ENCODE assay signal across 21 cellular contexts in genomic region chr7:86975449-86975848, GRCh38.
"Had no signal": no experiment of that assay in that cellular context is flagged by ENCODE, and none has a peak within 500 bp of the region (broad histone marks: within the 10 kb centered on the region; RNA-seq: fewer than 3 reads in every experiment).

No MANE protein-coding gene starts in this region.

- H3K27ac Mint-ChIP-seq: activated CD4-positive, alpha-beta memory T cell treated with anti-CD3 and anti-CD28 coated beads, Interleukin-2, amount 10 ng/mL, durations not matched to agents 7 days and 5 days; activated CD4-positive, alpha-beta T cell treated with anti-CD3 and anti-CD28 coated beads, Interleukin-2, amount 10 ng/mL, durations not matched to agents 24 days and 14 days; activated naive CD4-positive, alpha-beta T cell treated with anti-CD3 and anti-CD28 coated beads, Interleukin-2, amount 10 ng/mL, durations not matched to agents 7 days and 5 days; activated T-cell treated with anti-CD3 and anti-CD28 coated beads, Interleukin-2, amount 50 U/mL, for 72 hours; immature natural killer cell; mesothelial cell of epicardium; natural killer cell; stimulated activated naive CD8-positive, alpha-beta T cell treated with anti-CD3 and anti-CD28 coated beads, Interleukin-15, Interleukin-2, amounts not matched to agents 100 ng/mL and 50 ng/mL, for 24 hours had no signal

- H3K4me1 ChIP-seq: prostate gland, tibial nerve had no signal

- H3K27me3 ChIP-seq: hepatocyte, ovary, tibial nerve had no signal

- H3K4me3 Mint-ChIP-seq: activated CD4-positive, alpha-beta memory T cell treated with anti-CD3 and anti-CD28 coated beads, Interleukin-2, amount 10 ng/mL, durations not matched to agents 7 days and 5 days; activated CD4-positive, alpha-beta T cell treated with anti-CD3 and anti-CD28 coated beads, Interleukin-2, amount 10 ng/mL, durations not matched to agents 24 days and 14 days; activated naive CD4-positive, alpha-beta T cell treated with anti-CD3 and anti-CD28 coated beads, Interleukin-2, amount 10 ng/mL, durations not matched to agents 7 days and 5 days; activated T-cell treated with anti-CD3 and anti-CD28 coated beads, Interleukin-2, amount 50 U/mL, for 72 hours; immature natural killer cell; mesothelial cell of epicardium; natural killer cell; stimulated activated naive CD8-positive, alpha-beta T cell treated with anti-CD3 and anti-CD28 coated beads, Interleukin-15, Interleukin-2, amounts not matched to agents 100 ng/mL and 50 ng/mL, for 24 hours had no signal

- H3K27me3 Mint-ChIP-seq: activated CD4-positive, alpha-beta memory T cell treated with anti-CD3 and anti-CD28 coated beads, Interleukin-2, amount 10 ng/mL, durations not matched to agents 7 days and 5 days; stimulated activated naive CD8-positive, alpha-beta T cell treated with anti-CD3 and anti-CD28 coated beads, Interleukin-15, Interleukin-2, amounts not matched to agents 100 ng/mL and 50 ng/mL, for 24 hours had no signal

- H3K4me2 ChIP-seq: hepatocyte had no signal

- H3K36me3 Mint-ChIP-seq: activated naive CD4-positive, alpha-beta T cell treated with anti-CD3 and anti-CD28 coated beads, Interleukin-2, amount 10 ng/mL, durations not matched to agents 7 days and 5 days; immature natural killer cell; mesothelial cell of epicardium; natural killer cell had no signal

- H3K27ac ChIP-seq: hepatocyte, ovary, prostate gland, tibial nerve had no signal

- DNase-seq: activated CD4-positive, alpha-beta memory T cell treated with anti-CD3 and anti-CD28 coated beads, Interleukin-2, amount 10 ng/mL, durations not matched to agents 7 days and 5 days; activated CD4-positive, alpha-beta T cell treated with anti-CD3 and anti-CD28 coated beads, Interleukin-2, amount 10 ng/mL, durations not matched to agents 24 days and 14 days; activated effector memory CD4-positive, alpha-beta T cell treated with anti-CD3 and anti-CD28 coated beads, Interleukin-2, amount 50 U/mL, for 16 hours; activated naive CD4-positive, alpha-beta T cell treated with anti-CD3 and anti-CD28 coated beads, Interleukin-2, amount 10 ng/mL, durations not matched to agents 7 days and 5 days; activated T-cell treated with anti-CD3 and anti-CD28 coated beads, Interleukin-2, amount 50 U/mL, for 72 hours; amygdala; effector CD8-positive, alpha-beta T cell; foreskin melanocyte; glutamatergic neuron; immature natural killer cell; natural killer cell; ovary; stimulated activated CD4-positive, alpha-beta T cell treated with anti-CD3 and anti-CD28 coated beads, Interleukin-12 subunit alpha, Interleukin-12 subunit beta, amount 100 ng/mL, for 4 hours; stimulated activated CD4-positive, alpha-beta T cell treated with anti-CD3 and anti-CD28 coated beads, Interleukin-4, amount 100 ng/mL, for 4 hours had no signal

- H3K9me3 ChIP-seq: ovary, prostate gland, tibial nerve had no signal

- ATAC-seq: activated CD4-positive, CD25-positive, alpha-beta regulatory T cell treated with anti-CD3 and anti-CD28 coated beads, Interleukin-2, amount 50 U/mL, for 24 hours; activated T-cell treated with anti-CD3 and anti-CD28 coated beads, Interleukin-2, amount 50 U/mL, for 72 hours; left lobe of liver; natural killer cell had no signal

- H3K36me3 ChIP-seq: ovary, prostate gland, tibial nerve had no signal

- H3K9me3 Mint-ChIP-seq: activated CD4-positive, alpha-beta memory T cell treated with anti-CD3 and anti-CD28 coated beads, Interleukin-2, amount 10 ng/mL, durations not matched to agents 7 days and 5 days; activated CD4-positive, alpha-beta T cell treated with anti-CD3 and anti-CD28 coated beads, Interleukin-2, amount 10 ng/mL, durations not matched to agents 24 days and 14 days; activated naive CD4-positive, alpha-beta T cell treated with anti-CD3 and anti-CD28 coated beads, Interleukin-2, amount 10 ng/mL, durations not matched to agents 7 days and 5 days; activated T-cell treated with anti-CD3 and anti-CD28 coated beads, Interleukin-2, amount 50 U/mL, for 72 hours; mesothelial cell of epicardium; natural killer cell; stimulated activated naive CD8-positive, alpha-beta T cell treated with anti-CD3 and anti-CD28 coated beads, Interleukin-15, Interleukin-2, amounts not matched to agents 100 ng/mL and 50 ng/mL, for 24 hours had no signal

- H2AFZ ChIP-seq: hepatocyte had no signal

- H3K4me3 ChIP-seq: hepatocyte, ovary, prostate gland, tibial nerve had no signal
